In genomic region chr14:81466854-81467253, GRCh38 we compare ENCODE assay signal across 15 cellular contexts.
"Had no signal": no experiment of that assay in that cellular context is flagged by ENCODE, and none has a peak within 500 bp of the region (broad histone marks: within the 10 kb centered on the region; RNA-seq: fewer than 3 reads in every experiment).

No MANE protein-coding gene starts in this region.

- FAIRE-seq: pancreas, small intestine, urothelium cell line had no signal

- DNase-seq: naive thymus-derived CD4-positive, alpha-beta T cell; pancreas; right lobe of liver; sigmoid colon; small intestine; stimulated activated CD4-positive, alpha-beta T cell treated with anti-CD3 and anti-CD28 coated beads, Interleukin-15, amount 100 ng/mL, for 24 hours; stimulated activated CD4-positive, alpha-beta T cell treated with anti-CD3 and anti-CD28 coated beads, Interleukin-2, amount 100 ng/mL, for 24 hours; stimulated activated CD4-positive, alpha-beta T cell treated with anti-CD3 and anti-CD28 coated beads, Interleukin-2, amount 100 ng/mL, for 48 hours; stimulated activated CD4-positive, alpha-beta T cell treated with anti-CD3 and anti-CD28 coated beads, Interleukin-4, amount 100 ng/mL, for 24 hours; stimulated activated naive B cell treated with anti-CD40 and anti-IgM and Interleukin-4, amounts not matched to agents 10 μg/mL and 1 μg/mL and 100 μg/mL, for 72 hours; stimulated activated naive CD4-positive, alpha-beta T cell treated with Interleukin-2 at 50 U/mL for 16 hours; stomach; thyroid gland; trophoblast cell had no signal
